ENCODE assay signal across 18 cellular contexts in the genomic region with DNA sequence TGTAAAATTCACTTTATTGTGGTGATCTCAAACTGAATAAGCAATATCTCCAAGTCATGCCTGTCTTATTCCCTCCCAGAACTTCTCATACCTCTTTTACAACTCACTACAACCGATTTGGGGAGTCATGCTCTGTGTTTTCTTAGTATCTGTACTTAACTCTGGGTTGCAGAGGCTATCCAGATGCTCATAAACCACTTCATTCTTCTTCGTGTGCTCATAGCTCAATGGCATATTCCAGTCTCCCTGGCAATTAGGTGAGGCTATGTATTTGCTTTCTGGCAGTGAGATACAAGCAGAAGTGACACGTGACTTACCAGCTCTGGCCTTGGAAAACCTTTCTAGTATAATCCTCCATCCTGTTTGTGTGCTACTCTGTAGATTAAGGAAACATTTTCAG.
DNase-seq lines count a peak whose midpoint lies in the region; FAIRE-seq and TF ChIP-seq lines count a peak whose summit lies in the region.
"Had no signal": no experiment of that assay in that cellular context is flagged by ENCODE, and none has a peak within 500 bp of the region (broad histone marks: within the 10 kb centered on the region; RNA-seq: fewer than 3 reads in every experiment).

No MANE protein-coding gene starts in this region.

- H2AFZ ChIP-seq in H9 (ENCODE audit: low read length) = no peak overlapping the region

- no peak overlapping the region for H3K9ac ChIP-seq in H9 (ENCODE audit: extremely low read depth, insufficient read length, low read length)
- H3K9ac ChIP-seq: BLaER1 had no signal

- H3K27me3 ChIP-seq in H9 (ENCODE audit: insufficient read depth, low read length) (no peaks in the 10 kb centered on the region), suprapubic skin (no peaks in the 10 kb centered on the region)
- H3K27me3 ChIP-seq: BLaER1 had no signal

- no peaks in the 10 kb centered on the region for H3K79me1 ChIP-seq in H9 (ENCODE audit: insufficient read depth, low read depth, low read length, poor library complexity, severe bottlenecking)

- TF ChIP-seq POLR2A in suprapubic skin (IDR thresholded peaks at IDR 0.05) (no peak), GM12892 (IDR thresholded peaks at IDR 0.05; ENCODE audit: low read depth, low read length) (no peak)

- H3K4me1 ChIP-seq in H9 (ENCODE audit: insufficient read depth, low read length) = no peaks in the 10 kb centered on the region
- no peaks in the 10 kb centered on the region for H3K4me1 ChIP-seq in suprapubic skin
- H3K4me1 ChIP-seq: BLaER1 had no signal

- H4K8ac ChIP-seq in H9 (replicated peaks; ENCODE audit: insufficient read length, low read depth, low read length) = no peak overlapping the region

- H3K36me3 ChIP-seq in suprapubic skin = no peaks in the 10 kb centered on the region
- H3K36me3 ChIP-seq: BLaER1 had no signal

- H3K18ac ChIP-seq in H9 (ENCODE audit: insufficient read length, low read depth, low read length) = no peak overlapping the region

- TF ChIP-seq CTCF in AG09309 (IDR thresholded peaks at IDR 0.05; ENCODE audit: control insufficient read depth, insufficient read depth, low read depth, low read length, missing control alignments) (no peak), H9 (conservative IDR thresholded peaks at IDR 0.05) (no peak), suprapubic skin (IDR thresholded peaks at IDR 0.05) (no peak)

- no peak overlapping the region for H3K27ac Mint-ChIP-seq in H9
- H3K27ac Mint-ChIP-seq: naive thymus-derived CD4-positive, alpha-beta T cell; stimulated activated naive CD8-positive, alpha-beta T cell treated with anti-CD3 and anti-CD28 coated beads, Interleukin-15, Interleukin-2, amounts not matched to agents 100 ng/mL and 50 ng/mL, for 24 hours had no signal

- no peak overlapping the region for H3K14ac ChIP-seq in H9 (ENCODE audit: insufficient read depth, low read length)

- H4K91ac ChIP-seq in H9 (ENCODE audit: insufficient read length, low read depth, low read length) = no peak overlapping the region

- H3K4me2 ChIP-seq in H9 (ENCODE audit: insufficient read depth, insufficient read length, low read length) = no peak overlapping the region
- H3K4me2 ChIP-seq: BLaER1 had no signal

- no peaks in the 10 kb centered on the region for H3K23me2 ChIP-seq in H9 (ENCODE audit: insufficient read length, low read depth, low read length, poor library complexity, severe bottlenecking)

- no CpG with 5 or more reads among the region's 3 CpGs for WGBS in H9 (ENCODE audit: extremely low coverage, insufficient read length, low lambda C conversion rate)
- WGBS in suprapubic skin = 51% methylated on average over 3 of the region's 3 CpGs

- H4K5ac ChIP-seq in H9 (ENCODE audit: insufficient read length, low read depth, low read length) = no peak overlapping the region

- no peak overlapping the region for H2BK15ac ChIP-seq in H9 (ENCODE audit: low read depth, low read length)

- H4K20me1 ChIP-seq in H9 (ENCODE audit: control insufficient read depth, insufficient read depth, insufficient read length) = no peaks in the 10 kb centered on the region
- H4K20me1 ChIP-seq: BLaER1 had no signal

- H2BK20ac ChIP-seq in H9 (ENCODE audit: low read depth, low read length, poor library complexity, severe bottlenecking) = no peak overlapping the region

- H3K27me3 Mint-ChIP-seq in H9 (ENCODE audit: low read depth) = no peaks in the 10 kb centered on the region; the same call in 1 of the 2 replicates
- H3K27me3 Mint-ChIP-seq: naive thymus-derived CD4-positive, alpha-beta T cell; stimulated activated naive CD8-positive, alpha-beta T cell treated with anti-CD3 and anti-CD28 coated beads, Interleukin-15, Interleukin-2, amounts not matched to agents 100 ng/mL and 50 ng/mL, for 24 hours had no signal

- DNase-seq in AG09309 (ENCODE audit: low read depth) (peak; percentile 94), H9 (no peak), T1000 (lab: John Stamatoyannopoulos, UW) (peak; percentile 13), hepatic stellate cell (ENCODE audit: low spot score) (peak; percentile 65), OCI-M2 (lab: John Stamatoyannopoulos, UW; ENCODE audit: unreplicated experiment) (no peak), anterior cingulate cortex (lab: John Stamatoyannopoulos, UW) (no peak), suprapubic skin (ENCODE audit: low spot score in 2 of 2) (no peak), GM12892 (ENCODE audit: insufficient read length) (no peak)
- DNase-seq: activated T-cell treated with anti-CD3 and anti-CD28 coated beads, Interleukin-2, amount 50 U/mL, for 1 hour; aorta; effector CD4-positive, alpha-beta T cell; left cardiac atrium; naive thymus-derived CD4-positive, alpha-beta T cell; OCI-M1; right cardiac atrium had no signal

- H3K4me3 Mint-ChIP-seq in H9 = no peak overlapping the region
- H3K4me3 Mint-ChIP-seq: naive thymus-derived CD4-positive, alpha-beta T cell; stimulated activated naive CD8-positive, alpha-beta T cell treated with anti-CD3 and anti-CD28 coated beads, Interleukin-15, Interleukin-2, amounts not matched to agents 100 ng/mL and 50 ng/mL, for 24 hours had no signal

- H3K4me1 Mint-ChIP-seq in H9 = peaks cover 3 to 5% of the 10 kb centered on the region in 2 experiments; a peak in 2 of 4 replicates
- H3K4me1 Mint-ChIP-seq: naive thymus-derived CD4-positive, alpha-beta T cell had no signal

- no peak for TF ChIP-seq EP300 in suprapubic skin (IDR thresholded peaks at IDR 0.05)

- no peak overlapping the region for H3K56ac ChIP-seq in H9 (ENCODE audit: insufficient read length, low read depth, low read length)

- FAIRE-seq in GM12892 (lab: Jason Lieb, UNC) = no peak
- FAIRE-seq: G401.6 had no signal

- H3K27ac ChIP-seq in H9 (ENCODE audit: insufficient read length, low read depth, low read length) (no peak overlapping the region), suprapubic skin (no peak overlapping the region)
- H3K27ac ChIP-seq: BLaER1 had no signal

- no peaks in the 10 kb centered on the region for H3K79me2 ChIP-seq in H9 (ENCODE audit: insufficient read depth, low read length)

- H3K36me3 Mint-ChIP-seq in H9 (ENCODE audit: insufficient read depth in 1 of 3, low read depth in 3 of 3) = peaks cover 13 to 39% (median 16%) of the 10 kb centered on the region in 3 experiments
- H3K36me3 Mint-ChIP-seq: naive thymus-derived CD4-positive, alpha-beta T cell had no signal

- no peak overlapping the region for H3T11ph ChIP-seq in H9 (ENCODE audit: low read length)

- H2BK120ac ChIP-seq in H9 (ENCODE audit: low read depth, low read length, poor library complexity, severe bottlenecking) = no peak overlapping the region

- H3K9me3 Mint-ChIP-seq in H9 = peaks cover 20 to 22% of the 10 kb centered on the region in 2 experiments

- H2BK12ac ChIP-seq in H9 (ENCODE audit: insufficient read length, low read depth, low read length) = peak overlapping the region; percentile 33

- H3K23ac ChIP-seq in H9 (ENCODE audit: insufficient read length, low read depth, low read length) = no peak overlapping the region

- H3K9me3 ChIP-seq in H9 (ENCODE audit: control insufficient read depth, low read depth, low read length) = no peaks in the 10 kb centered on the region
- no peaks in the 10 kb centered on the region for H3K9me3 ChIP-seq in suprapubic skin

- no peak overlapping the region for H2AK5ac ChIP-seq in H9 (ENCODE audit: insufficient read length, low read length)

- no peak overlapping the region for H2BK5ac ChIP-seq in H9 (ENCODE audit: insufficient read length, low read length)

- H3K4me3 ChIP-seq in AG09309 (ENCODE audit: control insufficient read depth, low read depth, low read length) (no peak overlapping the region), suprapubic skin (no peak overlapping the region)
- H3K4me3 ChIP-seq: BLaER1 had no signal

- no peak overlapping the region for H3K4ac ChIP-seq in H9 (ENCODE audit: low read depth, low read length)

Comparison
In these comparisons a context has a peak if more than half of its experiments do, and no peak if none do; other contexts are left out.
1. DNase-seq: peak in AG09309 (single experiment), T1000 (single experiment) and hepatic stellate cell (single experiment); none in H9 (single experiment), OCI-M2 (single experiment), anterior cingulate cortex (0 of 58), suprapubic skin (0 of 2) and GM12892 (single experiment).